In genomic region chr1:155105604-155106011, GRCh38 we compare ENCODE assay signal across 1 cellular context.
TF ChIP-seq lines count a peak whose summit lies in the region.

No MANE protein-coding gene starts in this region.

TF ChIP-seq in K562, 482 proteins besides CTCF, POLR2A, EP300 and RAD21:
- TF ChIP-seq DNMT1 (IDR thresholded peaks at IDR 0.05) (no peak), DDX20 (tag; IDR thresholded peaks at IDR 0.05; ENCODE audit: low read depth) (no peak), ZFX (CRISPR knock-in tag; IDR thresholded peaks at IDR 0.05) (no peak), SNIP1 (IDR thresholded peaks at IDR 0.05; ENCODE audit: low read depth) (no peak), TEAD1 (CRISPR knock-in tag; IDR thresholded peaks at IDR 0.05) (no peak), SAFB (IDR thresholded peaks at IDR 0.05; ENCODE audit: borderline replicate concordance, low read depth, low read length) (no peak)
- TF ChIP-seq, protein P1, sequence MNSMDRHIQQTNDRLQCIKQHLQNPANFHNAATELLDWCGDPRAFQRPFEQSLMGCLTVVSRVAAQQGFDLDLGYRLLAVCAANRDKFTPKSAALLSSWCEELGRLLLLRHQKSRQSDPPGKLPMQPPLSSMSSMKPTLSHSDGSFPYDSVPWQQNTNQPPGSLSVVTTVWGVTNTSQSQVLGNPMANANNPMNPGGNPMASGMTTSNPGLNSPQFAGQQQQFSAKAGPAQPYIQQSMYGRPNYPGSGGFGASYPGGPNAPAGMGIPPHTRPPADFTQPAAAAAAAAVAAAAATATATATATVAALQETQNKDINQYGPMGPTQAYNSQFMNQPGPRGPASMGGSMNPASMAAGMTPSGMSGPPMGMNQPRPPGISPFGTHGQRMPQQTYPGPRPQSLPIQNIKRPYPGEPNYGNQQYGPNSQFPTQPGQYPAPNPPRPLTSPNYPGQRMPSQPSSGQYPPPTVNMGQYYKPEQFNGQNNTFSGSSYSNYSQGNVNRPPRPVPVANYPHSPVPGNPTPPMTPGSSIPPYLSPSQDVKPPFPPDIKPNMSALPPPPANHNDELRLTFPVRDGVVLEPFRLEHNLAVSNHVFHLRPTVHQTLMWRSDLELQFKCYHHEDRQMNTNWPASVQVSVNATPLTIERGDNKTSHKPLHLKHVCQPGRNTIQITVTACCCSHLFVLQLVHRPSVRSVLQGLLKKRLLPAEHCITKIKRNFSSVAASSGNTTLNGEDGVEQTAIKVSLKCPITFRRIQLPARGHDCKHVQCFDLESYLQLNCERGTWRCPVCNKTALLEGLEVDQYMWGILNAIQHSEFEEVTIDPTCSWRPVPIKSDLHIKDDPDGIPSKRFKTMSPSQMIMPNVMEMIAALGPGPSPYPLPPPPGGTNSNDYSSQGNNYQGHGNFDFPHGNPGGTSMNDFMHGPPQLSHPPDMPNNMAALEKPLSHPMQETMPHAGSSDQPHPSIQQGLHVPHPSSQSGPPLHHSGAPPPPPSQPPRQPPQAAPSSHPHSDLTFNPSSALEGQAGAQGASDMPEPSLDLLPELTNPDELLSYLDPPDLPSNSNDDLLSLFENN (IDR thresholded peaks at IDR 0.05; ENCODE audit: low read depth in 2 of 2, low read length in 2 of 2), result no peak
- TF ChIP-seq, protein P2, sequence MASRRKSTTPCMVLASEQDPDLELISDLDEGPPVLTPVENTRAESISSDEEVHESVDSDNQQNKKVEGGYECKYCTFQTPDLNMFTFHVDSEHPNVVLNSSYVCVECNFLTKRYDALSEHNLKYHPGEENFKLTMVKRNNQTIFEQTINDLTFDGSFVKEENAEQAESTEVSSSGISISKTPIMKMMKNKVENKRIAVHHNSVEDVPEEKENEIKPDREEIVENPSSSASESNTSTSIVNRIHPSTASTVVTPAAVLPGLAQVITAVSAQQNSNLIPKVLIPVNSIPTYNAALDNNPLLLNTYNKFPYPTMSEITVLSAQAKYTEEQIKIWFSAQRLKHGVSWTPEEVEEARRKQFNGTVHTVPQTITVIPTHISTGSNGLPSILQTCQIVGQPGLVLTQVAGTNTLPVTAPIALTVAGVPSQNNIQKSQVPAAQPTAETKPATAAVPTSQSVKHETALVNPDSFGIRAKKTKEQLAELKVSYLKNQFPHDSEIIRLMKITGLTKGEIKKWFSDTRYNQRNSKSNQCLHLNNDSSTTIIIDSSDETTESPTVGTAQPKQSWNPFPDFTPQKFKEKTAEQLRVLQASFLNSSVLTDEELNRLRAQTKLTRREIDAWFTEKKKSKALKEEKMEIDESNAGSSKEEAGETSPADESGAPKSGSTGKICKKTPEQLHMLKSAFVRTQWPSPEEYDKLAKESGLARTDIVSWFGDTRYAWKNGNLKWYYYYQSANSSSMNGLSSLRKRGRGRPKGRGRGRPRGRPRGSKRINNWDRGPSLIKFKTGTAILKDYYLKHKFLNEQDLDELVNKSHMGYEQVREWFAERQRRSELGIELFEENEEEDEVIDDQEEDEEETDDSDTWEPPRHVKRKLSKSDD (conservative IDR thresholded peaks at IDR 0.05; ENCODE audit: low read length), result no peak
